In the genomic region with DNA sequence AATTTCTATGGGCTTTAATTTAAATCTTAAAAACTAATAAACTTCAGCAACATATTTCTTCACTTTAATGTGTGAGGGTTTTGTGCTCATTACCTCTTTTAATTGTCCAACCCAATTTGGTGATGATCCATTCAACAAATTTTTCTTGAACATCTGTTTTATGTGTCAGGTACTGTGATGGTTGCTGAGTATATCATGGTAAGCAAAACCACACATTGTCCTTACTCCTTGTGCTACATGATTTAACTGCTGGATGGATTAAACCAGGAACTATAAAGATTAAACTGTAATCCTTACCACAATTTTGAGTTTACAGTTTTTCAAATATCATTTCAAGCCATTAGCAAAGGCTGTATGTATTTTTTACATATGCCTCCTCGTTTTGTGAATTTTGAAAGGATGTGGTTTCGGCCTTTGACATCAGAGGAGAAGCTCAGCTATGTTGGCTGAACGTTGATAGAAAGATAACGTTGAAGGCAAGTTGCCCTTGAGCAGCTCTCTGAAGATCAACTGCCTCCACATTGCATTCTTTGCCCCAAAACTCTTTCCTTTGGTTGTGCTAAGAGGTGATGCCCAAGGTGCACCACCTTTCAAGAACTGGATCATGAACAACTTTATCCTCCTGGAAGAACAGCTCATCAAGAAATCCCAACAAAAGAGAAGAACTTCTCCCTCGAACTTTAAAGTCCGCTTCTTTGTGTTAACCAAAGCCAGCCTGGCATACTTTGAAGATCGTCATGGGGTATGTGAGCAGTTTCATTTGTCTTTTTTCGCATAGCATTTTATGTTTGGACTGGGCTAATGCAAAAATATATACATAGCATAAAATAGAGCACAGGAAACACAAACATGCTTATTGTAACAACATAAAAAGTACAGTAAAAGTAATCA, we compare ENCODE assay signal across 12 cellular contexts. TPM values are rescaled to one million over a fixed set of nuclear protein-coding genes. Genes with fewer than 3 reads are reported as not detected.
DNase-seq lines count a peak whose midpoint lies in the region; ATAC-seq, FAIRE-seq and TF ChIP-seq lines count a peak whose summit lies in the region.
"Had no signal": no experiment of that assay in that cellular context is flagged by ENCODE, and none has a peak within 500 bp of the region (broad histone marks: within the 10 kb centered on the region; RNA-seq: fewer than 3 reads in every experiment).

TSS of gene ITK (plus strand) at position 467 of the 891 bp plus-strand sequence. CDS start at position 605, 138 bp downstream.

- TF ChIP-seq CTCF in K562 (IDR thresholded peaks at IDR 0.05 in 2 of 3, conservative IDR thresholded peaks at IDR 0.05 in 1 of 3; ENCODE audit: insufficient read depth in 2 of 3, low read depth in 1 of 3, low read length in 3 of 3), result no peak
- TF ChIP-seq CTCF in WERI-Rb-1 (IDR thresholded peaks at IDR 0.05; ENCODE audit: low read depth, low read length), result no peak
- TF ChIP-seq CTCF in tibial nerve (IDR thresholded peaks at IDR 0.05), result no peak

- TF ChIP-seq EP300 in K562 (IDR thresholded peaks at IDR 0.05; ENCODE audit: low read length) (no peak), tibial nerve (IDR thresholded peaks at IDR 0.05) (no peak)

- no peaks in the 10 kb centered on the region for H3K9me3 Mint-ChIP-seq in activated CD4-positive, alpha-beta T cell treated with anti-CD3 and anti-CD28 coated beads for 36 hours (ENCODE audit: low read depth)

- peak within 1 kb of the TSS; percentile 93 for H3K4me3 Mint-ChIP-seq in activated CD4-positive, alpha-beta T cell treated with anti-CD3 and anti-CD28 coated beads for 36 hours

- WGBS in K562 (ENCODE audit: insufficient coverage, low coverage, missing lambda C conversion rate), result under 1% methylated on average over 8 of the region's 8 CpGs
- 75 to 78% methylated on average over 8 of the region's 8 CpGs for WGBS in tibial nerve, 2 donors

- H2AFZ ChIP-seq in K562 (ENCODE audit: low read depth, low read length), result no peak within 1 kb of the TSS
- H2AFZ ChIP-seq: parathyroid adenoma had no signal

- no peaks in the 10 kb centered on the region for H3K27me3 ChIP-seq in K562 (ENCODE audit: control insufficient read depth in 2 of 2, insufficient read depth in 2 of 2, low read length in 2 of 2)
- H3K27me3 ChIP-seq in WERI-Rb-1 (ENCODE audit: insufficient read depth, low read depth, severe bottlenecking), result no peaks in the 10 kb centered on the region
- H3K27me3 ChIP-seq in tibial nerve, result no peaks in the 10 kb centered on the region

- TF ChIP-seq POLR2A in K562 (conservative IDR thresholded peaks at IDR 0.05) (no peak), tibial nerve (IDR thresholded peaks at IDR 0.05) (no peak)

- no peak within 1 kb of the TSS for H3K4me3 ChIP-seq in K562
- H3K4me3 ChIP-seq in WERI-Rb-1 (ENCODE audit: low read depth, low read length), result no peak within 1 kb of the TSS
- peak within 1 kb of the TSS in 1 of 4 donors; percentile 28 for H3K4me3 ChIP-seq in tibial nerve

- H3K9me1 ChIP-seq in K562 (ENCODE audit: control insufficient read depth, insufficient read depth, low read length), result no peaks in the 10 kb centered on the region

- peak within 1 kb of the TSS; percentile 100 for H3K27ac Mint-ChIP-seq in activated CD4-positive, alpha-beta T cell treated with anti-CD3 and anti-CD28 coated beads for 36 hours

- intact Hi-C loops in activated CD4-positive, alpha-beta T cell treated with anti-CD3 and anti-CD28 coated beads for 36 hours (cut with DNase I, micrococcal nuclease), result loop anchor here (1.0 to 2.0 kb wide), 7 partner anchors 8 to 92 kb away; no protein-coding TSS in a partner anchor
- intact Hi-C loops in K562 (cut with micrococcal nuclease), result no loop called here

- POLR2A ChIA-PET in activated CD4-positive, alpha-beta T cell treated with anti-CD3 and anti-CD28 coated beads for 36 hours (lab: Charles Lee), result interaction anchor here (0.6 to 2.3 kb wide), 10 partner anchors 9 to 93 kb away, joined by 3 to 10 read pairs (median 4); partner anchors contain the start of gene MED7
- POLR2A ChIA-PET in K562 (lab: Yijun Ruan, JAX), result no interaction called here

- no peak within 1 kb of the TSS for H3K27ac ChIP-seq in K562 (ENCODE audit: extremely low read depth, low read depth, low read length)
- no peak within 1 kb of the TSS for H3K27ac ChIP-seq in WERI-Rb-1
- peak within 1 kb of the TSS in 1 of 4 donors; percentile 51 for H3K27ac ChIP-seq in tibial nerve
- H3K27ac ChIP-seq: parathyroid adenoma had no signal

- peaks cover 46% of the 10 kb centered on the region for H3K36me3 Mint-ChIP-seq in activated CD4-positive, alpha-beta T cell treated with anti-CD3 and anti-CD28 coated beads for 36 hours (ENCODE audit: low read depth)

- no peaks in the 10 kb centered on the region for H4K20me1 ChIP-seq in K562 (replicated peaks; ENCODE audit: control insufficient read depth, insufficient read depth, low read length)

- no peak for TF ChIP-seq RAD21 in K562 (CRISPR knock-in tag; conservative IDR thresholded peaks at IDR 0.05 in 1 of 2, IDR thresholded peaks at IDR 0.05 in 1 of 2)

- BruUV-seq in K562 (replicated peaks; lab: Mats Ljungman, UMichigan), result no TSS peak

- peak; percentile 52 for DNase-seq in activated CD4-positive, alpha-beta T cell treated with anti-CD3 and anti-CD28 coated beads for 36 hours
- DNase-seq in activated CD4-positive, alpha-beta T cell treated with anti-CD3 and anti-CD28 coated beads, Interleukin-2, amount 50 U/mL, for 4 hours, result no peak
- peak in 3 of 5 donors; percentile 28 to 91 (median 37) for DNase-seq in T-helper 1 cell
- no peak for DNase-seq in K562 (ENCODE audit: extremely low read depth in 1 of 4, low spot score in 3 of 4)
- DNase-seq in stimulated activated naive CD4-positive, alpha-beta T cell treated with Interleukin-2 at 50 U/mL for 16 hours (lab: John Stamatoyannopoulos, UW), result peak; percentile 16
- DNase-seq in WERI-Rb-1, result no peak
- no peak for DNase-seq in tibial nerve (ENCODE audit: low spot score in 2 of 2)
- DNase-seq: 8988T, mammary epithelial cell, substantia nigra had no signal

- no peak within 1 kb of the TSS for H3K4me2 ChIP-seq in K562 (ENCODE audit: insufficient read depth, low read length)

- in situ Hi-C loops in K562 (cut with MboI), result no loop called here

- H3K4me1 ChIP-seq in K562 (replicated peaks in 1 of 2; ENCODE audit: control insufficient read depth in 2 of 2, insufficient read depth in 2 of 2, low read length in 2 of 2) (no peaks in the 10 kb centered on the region), tibial nerve (no peaks in the 10 kb centered on the region)
- H3K4me1 ChIP-seq: parathyroid adenoma had no signal

- H3K9ac ChIP-seq in K562 (ENCODE audit: insufficient read depth in 1 of 2, low read depth in 2 of 2, low read length in 2 of 2), result no peak within 1 kb of the TSS
- H3K9ac ChIP-seq: parathyroid adenoma had no signal

- peak; percentile 6 for FAIRE-seq in K562 (lab: Jason Lieb, UNC)

- CTCF ChIA-PET in activated CD4-positive, alpha-beta T cell treated with anti-CD3 and anti-CD28 coated beads for 36 hours (lab: Charles Lee), result interaction anchor here (0.5 to 5.3 kb wide), 16 partner anchors 6 to 88 kb away, joined by 3 to 33 read pairs (median 6); no protein-coding TSS in a partner anchor
- CTCF ChIA-PET in K562 (lab: Yijun Ruan, JAX; ENCODE audit: low intra/inter-chr PET ratio), result no interaction called here

- no peaks in the 10 kb centered on the region for H3K36me3 ChIP-seq in K562 (ENCODE audit: control insufficient read depth, insufficient read depth, low read length)
- H3K36me3 ChIP-seq in WERI-Rb-1, result no peaks in the 10 kb centered on the region
- no peaks in the 10 kb centered on the region for H3K36me3 ChIP-seq in tibial nerve

- no peaks in the 10 kb centered on the region for H3K79me2 ChIP-seq in K562 (ENCODE audit: control insufficient read depth, insufficient read depth, low read length)
- H3K79me2 ChIP-seq: parathyroid adenoma had no signal

- H3K9me3 ChIP-seq in K562 (replicated peaks; ENCODE audit: control insufficient read depth, insufficient read depth, low read depth, low read length) (no peaks in the 10 kb centered on the region), WERI-Rb-1 (ENCODE audit: severe bottlenecking) (no peaks in the 10 kb centered on the region), tibial nerve (no peaks in the 10 kb centered on the region)

- H3K4me1 Mint-ChIP-seq in activated CD4-positive, alpha-beta T cell treated with anti-CD3 and anti-CD28 coated beads for 36 hours, result peaks cover 43% of the 10 kb centered on the region

- H3K27me3 Mint-ChIP-seq in activated CD4-positive, alpha-beta T cell treated with anti-CD3 and anti-CD28 coated beads for 36 hours, result no peaks in the 10 kb centered on the region

- peak; percentile 45 for ATAC-seq in activated CD4-positive, alpha-beta T cell treated with anti-CD3 and anti-CD28 coated beads for 36 hours
- no peak for ATAC-seq in K562
- ATAC-seq in HG03378 (IDR thresholded peaks at IDR 0.05; ENCODE audit: unreplicated experiment), result no peak

TF ChIP-seq in K562, 482 proteins besides CTCF, POLR2A, EP300 and RAD21 (continues in another document):
- TF ChIP-seq ZNF134 (CRISPR knock-in tag; conservative IDR thresholded peaks at IDR 0.05) (no peak), ZNF175 (CRISPR knock-in tag; IDR thresholded peaks at IDR 0.05; ENCODE audit: low read depth) (no peak), MEF2D (tag; conservative IDR thresholded peaks at IDR 0.05; ENCODE audit: low read depth) (no peak)

RNA-seq across cellular contexts. Expression of gene ITK, which starts in this region (rescaled TPM):
- total RNA-seq in activated CD4-positive, alpha-beta T cell treated with anti-CD3 and anti-CD28 coated beads for 36 hours, result 100 to 1,000 TPM; 208 to 249 TPM
- total RNA-seq in K562 (2011; cell fraction: chromatin; rRNA removed; ENCODE audit: low replicate concordance), result not detected in 2 replicates
- total RNA-seq in K562 (2011; cell fraction: nucleolus; rRNA removed), result not detected in 2 replicates
- total RNA-seq in K562 (2011; cell fraction: nucleoplasm; rRNA removed), result 0.88 TPM in 1 of 2 replicates, not detected in the other
- not detected in 2 replicates for total RNA-seq in K562 (2014; rRNA removed)
- not detected in 2 replicates for total RNA-seq in K562 (2014; rRNA removed; fragmentation: Illumina TruSeq; extraction: Trizol)
- 0.04 TPM in 1 of 2 replicates, not detected in the other for total RNA-seq in K562 (2015; rRNA removed; fragmentation: Illumina TruSeq; extraction: Trizol)
- total RNA-seq in K562 (2021), result 0.75 and 0.81 TPM in 2 replicates
- not detected in 2 replicates for polyA plus RNA-seq in K562 (2011; rRNA removed)
- polyA plus RNA-seq in K562 (2011; cell fraction: cytosol; rRNA removed), result not detected in 2 replicates
- polyA plus RNA-seq in K562 (2011; cell fraction: nucleus; rRNA removed), result 0.03 and 0.07 TPM in 2 replicates
- polyA plus RNA-seq in K562 (2012), result 0.06 TPM in 1 of 2 replicates, not detected in the other
- not detected in 2 replicates for polyA plus RNA-seq in K562 (2014; fragmentation: Illumina TruSeq; extraction: Trizol)
- not detected for polyA plus RNA-seq in K562 (2014; fragmentation: Nextera tagmentation; extraction: Ambion mirVana)
- not detected in 2 replicates for polyA plus RNA-seq in K562 (2014; rRNA removed)
- polyA minus RNA-seq in K562 (2011; rRNA and poly(A)+ RNA removed), result not detected in 2 replicates
- not detected in 2 replicates for polyA minus RNA-seq in K562 (2011; cell fraction: cytosol; rRNA and poly(A)+ RNA removed)
- polyA minus RNA-seq in K562 (2011; cell fraction: nucleus; rRNA and poly(A)+ RNA removed), result not detected in 2 replicates
- 1 to 10 TPM in 3 of 4 donors, under 1 TPM in 1; 0.44 to 3.3 (median 1.2) TPM for total RNA-seq in tibial nerve
- total RNA-seq: mammary epithelial cell had no signal
- polyA plus RNA-seq: mammary epithelial cell had no signal

Comparison
In these comparisons a context has a peak if more than half of its experiments do, and no peak if none do; other contexts are left out.
1. RNA of gene ITK (total RNA-seq): 208 to 249 TPM in activated CD4-positive, alpha-beta T cell treated with anti-CD3 and anti-CD28 coated beads for 36 hours; 0.44 to 3.3 TPM in tibial nerve and 0.04 to 0.88 TPM in K562; every median in the first group is over 10 times any median in the second.
2. DNase-seq: peak in activated CD4-positive, alpha-beta T cell treated with anti-CD3 and anti-CD28 coated beads for 36 hours (single experiment), T-helper 1 cell (3 of 5) and stimulated activated naive CD4-positive, alpha-beta T cell treated with Interleukin-2 at 50 U/mL for 16 hours (single experiment); none in activated CD4-positive, alpha-beta T cell treated with anti-CD3 and anti-CD28 coated beads, Interleukin-2, amount 50 U/mL, for 4 hours (0 of 2), K562 (0 of 4), WERI-Rb-1 (single experiment) and tibial nerve (0 of 2).